1 cellular context compared by ENCODE assay signal in the genomic region with DNA sequence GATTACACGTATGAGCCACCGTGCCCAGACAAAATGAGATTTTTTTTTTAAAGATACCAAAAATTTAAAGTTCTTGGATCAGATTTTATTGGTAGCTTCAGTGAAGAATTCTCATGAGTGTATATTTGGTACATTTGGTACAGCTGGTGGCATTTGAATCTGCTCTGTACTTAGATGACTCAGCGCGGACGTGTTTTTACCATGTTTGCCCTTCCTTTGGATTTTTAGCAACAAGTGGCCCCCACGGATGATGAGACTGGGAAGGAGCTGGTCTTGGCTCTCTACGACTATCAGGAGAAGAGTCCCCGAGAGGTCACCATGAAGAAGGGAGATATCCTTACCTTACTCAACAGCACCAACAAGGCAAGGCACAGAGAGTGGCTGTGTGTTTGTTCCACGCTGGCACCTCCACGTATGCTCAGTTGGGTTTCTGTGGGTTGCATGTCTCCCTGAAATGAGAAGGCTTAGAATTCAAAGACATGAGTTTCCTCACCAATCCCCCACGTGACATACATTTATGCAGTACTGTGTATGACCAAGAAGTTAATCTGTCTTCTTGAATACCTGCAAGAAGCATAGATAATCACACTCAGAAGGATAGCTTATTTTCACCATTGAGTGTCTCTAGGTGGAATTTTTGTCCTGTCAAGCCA.
TF ChIP-seq lines count a peak whose summit lies in the region.

No MANE protein-coding gene starts in this region.

TF ChIP-seq in IMR-90, 13 proteins besides CTCF, POLR2A, EP300 and RAD21 (continued from another document):
- TF ChIP-seq MAZ (IDR thresholded peaks at IDR 0.05; ENCODE audit: borderline replicate concordance, low read depth, low read length), result no peak
- TF ChIP-seq, protein P1, sequence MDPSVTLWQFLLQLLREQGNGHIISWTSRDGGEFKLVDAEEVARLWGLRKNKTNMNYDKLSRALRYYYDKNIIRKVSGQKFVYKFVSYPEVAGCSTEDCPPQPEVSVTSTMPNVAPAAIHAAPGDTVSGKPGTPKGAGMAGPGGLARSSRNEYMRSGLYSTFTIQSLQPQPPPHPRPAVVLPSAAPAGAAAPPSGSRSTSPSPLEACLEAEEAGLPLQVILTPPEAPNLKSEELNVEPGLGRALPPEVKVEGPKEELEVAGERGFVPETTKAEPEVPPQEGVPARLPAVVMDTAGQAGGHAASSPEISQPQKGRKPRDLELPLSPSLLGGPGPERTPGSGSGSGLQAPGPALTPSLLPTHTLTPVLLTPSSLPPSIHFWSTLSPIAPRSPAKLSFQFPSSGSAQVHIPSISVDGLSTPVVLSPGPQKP (IDR thresholded peaks at IDR 0.05; ENCODE audit: borderline replicate concordance, low read depth, low read length), result no peak
- TF ChIP-seq NFE2L2 (IDR thresholded peaks at IDR 0.05; ENCODE audit: low read depth, low read length), result no peak
- no peak for TF ChIP-seq MXI1 (IDR thresholded peaks at IDR 0.05; ENCODE audit: borderline replicate concordance, low read depth, low read length)
- no peak for TF ChIP-seq CEBPB (IDR thresholded peaks at IDR 0.05; ENCODE audit: low read depth, low read length)
- no peak for TF ChIP-seq RFX5 (IDR thresholded peaks at IDR 0.05; ENCODE audit: low read depth, low read length)
- no peak for TF ChIP-seq RCOR1 (IDR thresholded peaks at IDR 0.05; ENCODE audit: insufficient replicate concordance, low read length)
- TF ChIP-seq MAFK (IDR thresholded peaks at IDR 0.05; ENCODE audit: low read depth, low read length), result no peak
- TF ChIP-seq CHD1 (IDR thresholded peaks at IDR 0.05; ENCODE audit: low read depth, low read length), result no peak
- no peak for TF ChIP-seq FOS (IDR thresholded peaks at IDR 0.05; ENCODE audit: low read depth, low read length)
- TF ChIP-seq SMC3 (IDR thresholded peaks at IDR 0.05; ENCODE audit: low read depth, low read length), result no peak
